ENCODE assay signal across 15 cellular contexts in genomic region chr7:114783413-114783812, GRCh38.
DNase-seq lines count a peak whose midpoint lies in the region; ATAC-seq lines count a peak whose summit lies in the region.
"Had no signal": no experiment of that assay in that cellular context is flagged by ENCODE, and none has a peak within 500 bp of the region (broad histone marks: within the 10 kb centered on the region; RNA-seq: fewer than 3 reads in every experiment).

No MANE protein-coding gene starts in this region.

- CTCF ChIA-PET in activated naive CD4-positive, alpha-beta T cell treated with anti-CD3 and anti-CD28 coated beads for 36 hours (lab: Charles Lee), result no interaction called here
- CTCF ChIA-PET in activated CD4-positive, alpha-beta memory T cell treated with anti-CD3 and anti-CD28 coated beads for 36 hours (lab: Charles Lee), result no interaction called here

- peak overlapping the region in 1 of 2 donors; percentile 0 for H3K27ac Mint-ChIP-seq in activated naive CD4-positive, alpha-beta T cell treated with anti-CD3 and anti-CD28 coated beads, Interleukin-2, amount 50 U/mL, for 72 hours
- no peak overlapping the region for H3K27ac Mint-ChIP-seq in activated naive CD4-positive, alpha-beta T cell treated with anti-CD3 and anti-CD28 coated beads for 36 hours
- peak overlapping the region; percentile 20 for H3K27ac Mint-ChIP-seq in activated CD4-positive, alpha-beta memory T cell treated with anti-CD3 and anti-CD28 coated beads for 36 hours
- no peak overlapping the region for H3K27ac Mint-ChIP-seq in central memory CD8-positive, alpha-beta T cell (ENCODE audit: low read depth)
- H3K27ac Mint-ChIP-seq: GM23338 had no signal

- peaks cover 0 to 5% of the 10 kb centered on the region in 2 donors for H3K9me3 Mint-ChIP-seq in activated naive CD4-positive, alpha-beta T cell treated with anti-CD3 and anti-CD28 coated beads, Interleukin-2, amount 50 U/mL, for 72 hours
- no peaks in the 10 kb centered on the region for H3K9me3 Mint-ChIP-seq in activated naive CD4-positive, alpha-beta T cell treated with anti-CD3 and anti-CD28 coated beads for 36 hours
- no peaks in the 10 kb centered on the region for H3K9me3 Mint-ChIP-seq in activated CD4-positive, alpha-beta memory T cell treated with anti-CD3 and anti-CD28 coated beads for 36 hours
- no peaks in the 10 kb centered on the region for H3K9me3 Mint-ChIP-seq in central memory CD8-positive, alpha-beta T cell
- H3K9me3 Mint-ChIP-seq: GM23338 had no signal

- H3K27me3 Mint-ChIP-seq in activated naive CD4-positive, alpha-beta T cell treated with anti-CD3 and anti-CD28 coated beads for 36 hours (ENCODE audit: low read depth), result peaks cover 22% of the 10 kb centered on the region
- peaks cover 3% of the 10 kb centered on the region for H3K27me3 Mint-ChIP-seq in activated CD4-positive, alpha-beta memory T cell treated with anti-CD3 and anti-CD28 coated beads for 36 hours
- peaks cover 20% of the 10 kb centered on the region for H3K27me3 Mint-ChIP-seq in central memory CD8-positive, alpha-beta T cell

- H3K4me3 Mint-ChIP-seq in activated naive CD4-positive, alpha-beta T cell treated with anti-CD3 and anti-CD28 coated beads for 36 hours, result no peak overlapping the region
- H3K4me3 Mint-ChIP-seq in activated CD4-positive, alpha-beta memory T cell treated with anti-CD3 and anti-CD28 coated beads for 36 hours, result peak overlapping the region; percentile 21
- H3K4me3 Mint-ChIP-seq in central memory CD8-positive, alpha-beta T cell, result peak overlapping the region; percentile 48
- H3K4me3 Mint-ChIP-seq: GM23338 had no signal

- POLR2A ChIA-PET in activated CD4-positive, alpha-beta memory T cell treated with anti-CD3 and anti-CD28 coated beads for 36 hours (lab: Charles Lee), result interaction anchor here (1.6 kb wide), 1 partner anchor 16 kb away, joined by 7 read pairs; no protein-coding TSS in a partner anchor

- peaks cover 0 to 7% of the 10 kb centered on the region in 2 donors for H3K36me3 Mint-ChIP-seq in activated naive CD4-positive, alpha-beta T cell treated with anti-CD3 and anti-CD28 coated beads, Interleukin-2, amount 50 U/mL, for 72 hours
- H3K36me3 Mint-ChIP-seq in activated naive CD4-positive, alpha-beta T cell treated with anti-CD3 and anti-CD28 coated beads for 36 hours (ENCODE audit: low read depth), result no peaks in the 10 kb centered on the region
- no peaks in the 10 kb centered on the region for H3K36me3 Mint-ChIP-seq in activated CD4-positive, alpha-beta memory T cell treated with anti-CD3 and anti-CD28 coated beads for 36 hours
- H3K36me3 Mint-ChIP-seq in central memory CD8-positive, alpha-beta T cell (ENCODE audit: insufficient read depth), result no peaks in the 10 kb centered on the region

- peaks cover 23% of the 10 kb centered on the region for H3K4me1 Mint-ChIP-seq in activated naive CD4-positive, alpha-beta T cell treated with anti-CD3 and anti-CD28 coated beads for 36 hours (ENCODE audit: low read depth)
- H3K4me1 Mint-ChIP-seq in activated CD4-positive, alpha-beta memory T cell treated with anti-CD3 and anti-CD28 coated beads for 36 hours (ENCODE audit: low read depth), result peaks cover 28% of the 10 kb centered on the region
- H3K4me1 Mint-ChIP-seq in central memory CD8-positive, alpha-beta T cell, result peaks cover 8% of the 10 kb centered on the region

- intact Hi-C loops in activated naive CD4-positive, alpha-beta T cell treated with anti-CD3 and anti-CD28 coated beads for 36 hours (cut with micrococcal nuclease), result no loop called here
- intact Hi-C loops in activated CD4-positive, alpha-beta memory T cell treated with anti-CD3 and anti-CD28 coated beads for 36 hours (cut with micrococcal nuclease), result loop anchor here (1.0 kb wide), 1 partner anchor 64 kb away; no protein-coding TSS in a partner anchor

- peak; percentile 20 for DNase-seq in activated CD4-positive, alpha-beta T cell treated with anti-CD3 and anti-CD28 coated beads for 48 hours
- no peak for DNase-seq in activated CD4-positive, alpha-beta T cell treated with anti-CD3 and anti-CD28 coated beads, Interleukin-2, amount 50 U/mL, for 4 hours
- no peak for DNase-seq in activated naive CD4-positive, alpha-beta T cell treated with anti-CD3 and anti-CD28 coated beads, Interleukin-2, amount 50 U/mL, for 72 hours (ENCODE audit: low spot score in 2 of 2)
- DNase-seq in activated naive CD4-positive, alpha-beta T cell treated with anti-CD3 and anti-CD28 coated beads for 36 hours, result no peak
- DNase-seq in activated CD4-positive, alpha-beta memory T cell treated with anti-CD3 and anti-CD28 coated beads for 36 hours, result peak; percentile 44
- no peak for DNase-seq in central memory CD8-positive, alpha-beta T cell (ENCODE audit: low spot score in 2 of 2)
- no peak for DNase-seq in dedifferentiated amniotic fluid mesenchymal stem cell (ENCODE audit: extremely low spot score)
- DNase-seq: DMS 273 treated with DMSO at 0.1 percent for 48 hours, GF-D8, NCI-H1105 treated with DMSO at 0.1 percent for 48 hours, NCI-H187, NCI-H345, NCI-H526 treated with DMSO at 0.1 percent for 48 hours had no signal

- ATAC-seq in activated naive CD4-positive, alpha-beta T cell treated with anti-CD3 and anti-CD28 coated beads, Interleukin-2, amount 50 U/mL, for 72 hours, result peak; percentile 28 to 58
- ATAC-seq in central memory CD8-positive, alpha-beta T cell (replicated peaks; ENCODE audit: extremely low read depth, poor library complexity, severe bottlenecking), result no peak
- no peak for ATAC-seq in HG03432 (IDR thresholded peaks at IDR 0.05; ENCODE audit: unreplicated experiment)
- ATAC-seq: GM23338 had no signal

Comparison
In these comparisons a context has a peak if more than half of its experiments do, and no peak if none do; other contexts are left out.
1. DNase-seq: peak in activated CD4-positive, alpha-beta T cell treated with anti-CD3 and anti-CD28 coated beads for 48 hours (single experiment) and activated CD4-positive, alpha-beta memory T cell treated with anti-CD3 and anti-CD28 coated beads for 36 hours (single experiment); none in activated CD4-positive, alpha-beta T cell treated with anti-CD3 and anti-CD28 coated beads, Interleukin-2, amount 50 U/mL, for 4 hours (0 of 2), activated naive CD4-positive, alpha-beta T cell treated with anti-CD3 and anti-CD28 coated beads, Interleukin-2, amount 50 U/mL, for 72 hours (0 of 2), activated naive CD4-positive, alpha-beta T cell treated with anti-CD3 and anti-CD28 coated beads for 36 hours (single experiment), central memory CD8-positive, alpha-beta T cell (0 of 2) and dedifferentiated amniotic fluid mesenchymal stem cell (single experiment).
2. ATAC-seq: peak in activated naive CD4-positive, alpha-beta T cell treated with anti-CD3 and anti-CD28 coated beads, Interleukin-2, amount 50 U/mL, for 72 hours (2 of 2); none in central memory CD8-positive, alpha-beta T cell (single experiment) and HG03432 (single experiment).